6 cellular contexts compared by ENCODE assay signal in genomic region chr16:383326-384020, GRCh38. TPM values are rescaled to one million over a fixed set of nuclear protein-coding genes. Genes with fewer than 3 reads are reported as not detected.
DNase-seq lines count a peak whose midpoint lies in the region; ATAC-seq and TF ChIP-seq lines count a peak whose summit lies in the region.

No MANE protein-coding gene starts in this region.

- TF ChIP-seq POLR2A in right lobe of liver (IDR thresholded peaks at IDR 0.05) = no peak

- no peak overlapping the region for H2BK15ac ChIP-seq in H9 (ENCODE audit: low read depth, low read length)

- no peaks in the 10 kb centered on the region for H3K36me3 ChIP-seq in right lobe of liver

- H2AFZ ChIP-seq in H9 (ENCODE audit: low read length) = no peak overlapping the region

- H3K36me3 Mint-ChIP-seq in H9 (ENCODE audit: insufficient read depth in 1 of 3, low read depth in 3 of 3) = peaks cover 0 to 12% (median 0%) of the 10 kb centered on the region in 3 experiments; a peak in 3 of 7 replicates
- H3K36me3 Mint-ChIP-seq in activated T-cell treated with anti-CD3 and anti-CD28 coated beads, Interleukin-2, amount 50 U/mL, for 4 hours (ENCODE audit: insufficient read depth) = no peaks in the 10 kb centered on the region

- H3K27me3 Mint-ChIP-seq in H9 (ENCODE audit: low read depth) = peaks cover 3% of the 10 kb centered on the region; the same call in 1 of the 2 replicates
- no peaks in the 10 kb centered on the region for H3K27me3 Mint-ChIP-seq in activated T-cell treated with anti-CD3 and anti-CD28 coated beads, Interleukin-2, amount 50 U/mL, for 4 hours (ENCODE audit: low read depth)

- no peak overlapping the region for H2BK120ac ChIP-seq in H9 (ENCODE audit: low read depth, low read length, poor library complexity, severe bottlenecking)

- no peak overlapping the region for H3K14ac ChIP-seq in H9 (ENCODE audit: insufficient read depth, low read length)

- no peak overlapping the region for H4K91ac ChIP-seq in H9 (ENCODE audit: insufficient read length, low read depth, low read length)

- no peak overlapping the region for H2BK5ac ChIP-seq in H9 (ENCODE audit: insufficient read length, low read length)

- H3K79me1 ChIP-seq in H9 (ENCODE audit: insufficient read depth, low read depth, low read length, poor library complexity, severe bottlenecking) = no peaks in the 10 kb centered on the region

- peak; percentile 91 for DNase-seq in H9
- peak; percentile 37 for DNase-seq in activated T-cell treated with anti-CD3 and anti-CD28 coated beads, Interleukin-2, amount 50 U/mL, for 4 hours
- DNase-seq in right lobe of liver = peak in 2 of 3 donors; percentile 51 to 56
- DNase-seq in SKM-1 (lab: John Stamatoyannopoulos, UW; ENCODE audit: unreplicated experiment) = no peak

- H3K79me2 ChIP-seq in H9 (ENCODE audit: insufficient read depth, low read length) = no peaks in the 10 kb centered on the region; the same call in 1 of the 2 replicates

- H4K20me1 ChIP-seq in H9 (ENCODE audit: control insufficient read depth, insufficient read depth, insufficient read length) = no peaks in the 10 kb centered on the region

- no peak overlapping the region for H2BK20ac ChIP-seq in H9 (ENCODE audit: low read depth, low read length, poor library complexity, severe bottlenecking)

- H3K4me2 ChIP-seq in H9 (ENCODE audit: insufficient read depth, insufficient read length, low read length) = peak overlapping the region; percentile 71

- H3K23me2 ChIP-seq in H9 (ENCODE audit: insufficient read length, low read depth, low read length, poor library complexity, severe bottlenecking) = peaks cover 9% of the 10 kb centered on the region

- no peak overlapping the region for H3K23ac ChIP-seq in H9 (ENCODE audit: insufficient read length, low read depth, low read length)

- no peak overlapping the region for H3T11ph ChIP-seq in H9 (ENCODE audit: low read length)

- H3K4me1 Mint-ChIP-seq in H9 = peaks cover 37 to 58% of the 10 kb centered on the region in 2 experiments
- peaks cover 29% of the 10 kb centered on the region for H3K4me1 Mint-ChIP-seq in activated T-cell treated with anti-CD3 and anti-CD28 coated beads, Interleukin-2, amount 50 U/mL, for 4 hours (ENCODE audit: low read depth)

- H3K4me3 Mint-ChIP-seq in H9 = peak overlapping the region; percentile 83 to 91
- peak overlapping the region; percentile 83 for H3K4me3 Mint-ChIP-seq in activated T-cell treated with anti-CD3 and anti-CD28 coated beads, Interleukin-2, amount 50 U/mL, for 4 hours

- H3K56ac ChIP-seq in H9 (ENCODE audit: insufficient read length, low read depth, low read length) = no peak overlapping the region

- no peak overlapping the region for H3K4ac ChIP-seq in H9 (ENCODE audit: low read depth, low read length)

- H3K9me3 ChIP-seq in H9 (ENCODE audit: control insufficient read depth, low read depth, low read length) = no peaks in the 10 kb centered on the region
- H3K9me3 ChIP-seq in right lobe of liver = no peaks in the 10 kb centered on the region

- no peak overlapping the region for H4K5ac ChIP-seq in H9 (ENCODE audit: insufficient read length, low read depth, low read length)

- H2AK5ac ChIP-seq in H9 (ENCODE audit: insufficient read length, low read length) = no peak overlapping the region

- H3K9me3 Mint-ChIP-seq in H9 = no peaks in the 10 kb centered on the region
- H3K9me3 Mint-ChIP-seq in activated T-cell treated with anti-CD3 and anti-CD28 coated beads, Interleukin-2, amount 50 U/mL, for 4 hours = no peaks in the 10 kb centered on the region

- TF ChIP-seq CTCF in H9 (conservative IDR thresholded peaks at IDR 0.05) (no peak; the same call in 2 of the 3 replicates), right lobe of liver (IDR thresholded peaks at IDR 0.05) (no peak)

- ATAC-seq in activated T-cell treated with anti-CD3 and anti-CD28 coated beads, Interleukin-2, amount 50 U/mL, for 4 hours = peak; percentile 17 to 30
- ATAC-seq in right lobe of liver (no peak), HG02840 (IDR thresholded peaks at IDR 0.05; ENCODE audit: low FRiP score, unreplicated experiment) (no peak), HG03139 (IDR thresholded peaks at IDR 0.05; ENCODE audit: unreplicated experiment) (no peak)

- H3K27ac Mint-ChIP-seq in H9 = peak overlapping the region; percentile 69 to 91 (median 83); a peak in 5 of 7 replicates

- H3K18ac ChIP-seq in H9 (ENCODE audit: insufficient read length, low read depth, low read length) = no peak overlapping the region

- no CpG with 5 or more reads among the region's 33 CpGs for WGBS in H9 (ENCODE audit: extremely low coverage, insufficient read length, low lambda C conversion rate)
- WGBS in right lobe of liver (ENCODE audit: insufficient coverage, low coverage, low lambda C conversion rate, missing lambda C conversion rate) = 61% methylated on average over 7 of the region's 33 CpGs

- no peak overlapping the region for H4K8ac ChIP-seq in H9 (replicated peaks; ENCODE audit: insufficient read length, low read depth, low read length)

- intact Hi-C loops in right lobe of liver (cut with DNase I) = loop anchor here in 1 of 2 donors (10.0 kb wide), 1 partner anchor 111 kb away; no protein-coding TSS in a partner anchor

- H3K4me1 ChIP-seq in H9 (ENCODE audit: insufficient read depth, low read length) (no peaks in the 10 kb centered on the region; the same call in 1 of the 2 replicates), right lobe of liver (peaks cover 0 to 5% (median 0%) of the 10 kb centered on the region in 4 donors)

- no peak overlapping the region for H2BK12ac ChIP-seq in H9 (ENCODE audit: insufficient read length, low read depth, low read length)

- H3K4me3 ChIP-seq in right lobe of liver = peak overlapping the region in 1 of 3 donors; percentile 94

- H3K9ac ChIP-seq in H9 (ENCODE audit: extremely low read depth, insufficient read length, low read length) = peak overlapping the region; percentile 0

- H3K27me3 ChIP-seq in H9 (ENCODE audit: insufficient read depth, low read length) = no peaks in the 10 kb centered on the region
- no peaks in the 10 kb centered on the region for H3K27me3 ChIP-seq in right lobe of liver

- H3K27ac ChIP-seq in H9 (ENCODE audit: insufficient read length, low read depth, low read length) (peak overlapping the region; percentile 77), right lobe of liver (peak overlapping the region in 2 of 3 donors; percentile 13 to 43)

RNA-seq across cellular contexts. Expression of gene PGAP6, which starts 1.7 kb away (rescaled TPM):
- total RNA-seq in H9 (2021) (111 and 114 TPM in 2 replicates), right lobe of liver (10 to 100 TPM; 24.3 to 44.6 (median 28.0) TPM)
- total RNA-seq in activated T-cell treated with anti-CD3 and anti-CD28 coated beads, Interleukin-2, amount 50 U/mL, for 4 hours = 10 to 100 TPM; 33.4 to 39.1 (median 34.0) TPM

RNA-seq across cellular contexts. Expression of gene MRPL28, which starts 13.1 kb away (rescaled TPM):
- total RNA-seq in H9 (2021) (154 TPM in 2 replicates), right lobe of liver (10 to 100 TPM; 29.9 to 64.7 (median 32.6) TPM)
- 100 to 1,000 TPM; 124 to 136 (median 128) TPM for total RNA-seq in activated T-cell treated with anti-CD3 and anti-CD28 coated beads, Interleukin-2, amount 50 U/mL, for 4 hours

RNA-seq across cellular contexts. Expression of gene NME4, which starts 13.5 kb away (rescaled TPM):
- 319 and 320 TPM in 2 replicates for total RNA-seq in H9 (2021)
- 10 to 100 TPM; 46.1 to 78.9 (median 52.7) TPM for total RNA-seq in activated T-cell treated with anti-CD3 and anti-CD28 coated beads, Interleukin-2, amount 50 U/mL, for 4 hours
- 10 to 100 TPM; 50.3 to 83.6 (median 61.0) TPM for total RNA-seq in right lobe of liver

RNA-seq across cellular contexts. Expression of gene DECR2, which starts 18.2 kb away (rescaled TPM):
- 38.8 and 39.3 TPM in 2 replicates for total RNA-seq in H9 (2021)
- total RNA-seq in activated T-cell treated with anti-CD3 and anti-CD28 coated beads, Interleukin-2, amount 50 U/mL, for 4 hours = 10 to 100 TPM; 16.9 to 19.1 (median 17.8) TPM
- total RNA-seq in right lobe of liver = 100 to 1,000 TPM in 3 of 6 experiments, 10 to 100 TPM in 3; 73.6 to 169 (median 97.0) TPM

RNA-seq across cellular contexts. Expression of gene AXIN1, which starts 30.9 kb away (rescaled TPM):
- 50.9 and 52.5 TPM in 2 replicates for total RNA-seq in H9 (2021)
- total RNA-seq in activated T-cell treated with anti-CD3 and anti-CD28 coated beads, Interleukin-2, amount 50 U/mL, for 4 hours = 10 to 100 TPM; 34.1 to 40.4 (median 35.4) TPM
- total RNA-seq in right lobe of liver = 10 to 100 TPM in 3 of 6 experiments, 1 to 10 TPM in 3; 5.5 to 17.4 (median 9.4) TPM

Comparison
In these comparisons a context has a peak if more than half of its experiments do, and no peak if none do; other contexts are left out.
1. ATAC-seq: peak in activated T-cell treated with anti-CD3 and anti-CD28 coated beads, Interleukin-2, amount 50 U/mL, for 4 hours (2 of 2); none in right lobe of liver (0 of 4), HG02840 (single experiment) and HG03139 (single experiment).